In genomic region chr6:166901626-166902025, GRCh38 we compare ENCODE assay signal across 18 cellular contexts. TPM values are rescaled to one million over a fixed set of nuclear protein-coding genes. Genes with fewer than 3 reads are reported as not detected.
DNase-seq lines count a peak whose midpoint lies in the region; ATAC-seq, FAIRE-seq and TF ChIP-seq lines count a peak whose summit lies in the region.
"Had no signal": no experiment of that assay in that cellular context is flagged by ENCODE, and none has a peak within 500 bp of the region (broad histone marks: within the 10 kb centered on the region; RNA-seq: fewer than 3 reads in every experiment).

No MANE protein-coding gene starts in this region.

- TF ChIP-seq RAD21 in GM12878 (IDR thresholded peaks at IDR 0.05; ENCODE audit: insufficient read depth, low read depth, low read length), result no peak

- SMC1A ChIA-PET in GM12878 (lab: Charles Lee; ENCODE audit: uncharacterized antibody, unreplicated experiment), result no interaction called here

- H3K79me2 ChIP-seq in GM12878 (ENCODE audit: control insufficient read depth, insufficient read depth, low read length), result no peaks in the 10 kb centered on the region

- TF ChIP-seq POLR2A in GM12878 (IDR thresholded peaks at IDR 0.05; ENCODE audit: low read depth, low read length) (no peak), esophagus muscularis mucosa (IDR thresholded peaks at IDR 0.05; ENCODE audit: low read depth) (no peak), testis (IDR thresholded peaks at IDR 0.05) (no peak)

- RAD21 ChIA-PET in GM12878 (lab: Charles Lee; ENCODE audit: unreplicated experiment), result no interaction called here

- H3K27me3 ChIP-seq in GM12878 (replicated peaks in 1 of 2; ENCODE audit: control insufficient read depth in 2 of 2, insufficient read depth in 2 of 2, low read length in 1 of 2) (no peaks in the 10 kb centered on the region), esophagus muscularis mucosa (peaks cover 0 to 3% (median 0%) of the 10 kb centered on the region in 4 donors), testis (no peaks in the 10 kb centered on the region)
- H3K27me3 ChIP-seq: BLaER1 had no signal

- no peaks in the 10 kb centered on the region for H4K20me1 ChIP-seq in GM12878 (ENCODE audit: control insufficient read depth, insufficient read depth)
- H4K20me1 ChIP-seq: BLaER1 had no signal

- H3K4me2 ChIP-seq in GM12878 (ENCODE audit: control insufficient read depth, insufficient read depth), result no peak overlapping the region
- H3K4me2 ChIP-seq: BLaER1 had no signal

- H3K9me3 Mint-ChIP-seq in activated CD8-positive, alpha-beta T cell treated with anti-CD3 and anti-CD28 coated beads, Interleukin-2, amount 10 ng/mL, durations not matched to agents 7 days and 5 days (ENCODE audit: insufficient read depth), result no peaks in the 10 kb centered on the region
- peaks cover 1% of the 10 kb centered on the region for H3K9me3 Mint-ChIP-seq in activated CD8-positive, alpha-beta T cell treated with anti-CD3 and anti-CD28 coated beads for 36 hours
- peaks cover 2% of the 10 kb centered on the region for H3K9me3 Mint-ChIP-seq in activated CD4-positive, alpha-beta memory T cell treated with anti-CD3 and anti-CD28 coated beads for 36 hours

- no peaks in the 10 kb centered on the region; the same call in 1 of the 3 replicates for H3K9me3 ChIP-seq in GM12878 (replicated peaks; ENCODE audit: control insufficient read depth, insufficient read depth, low read length)
- no peaks in the 10 kb centered on the region for H3K9me3 ChIP-seq in esophagus muscularis mucosa
- no peaks in the 10 kb centered on the region for H3K9me3 ChIP-seq in testis
- H3K9me3 ChIP-seq: BLaER1, HAP-1 had no signal

- no peak for TF ChIP-seq EP300 in GM12878 (IDR thresholded peaks at IDR 0.05; ENCODE audit: borderline replicate concordance in 1 of 2, control insufficient read depth in 1 of 2, low read depth in 2 of 2, low read length in 2 of 2)
- no peak for TF ChIP-seq EP300 in esophagus muscularis mucosa (IDR thresholded peaks at IDR 0.05)

- H3K27ac Mint-ChIP-seq in activated CD8-positive, alpha-beta T cell treated with anti-CD3 and anti-CD28 coated beads, Interleukin-2, amount 10 ng/mL, durations not matched to agents 7 days and 5 days, result no peak overlapping the region
- H3K27ac Mint-ChIP-seq in activated CD8-positive, alpha-beta T cell treated with anti-CD3 and anti-CD28 coated beads for 36 hours, result no peak overlapping the region
- no peak overlapping the region for H3K27ac Mint-ChIP-seq in activated CD4-positive, alpha-beta memory T cell treated with anti-CD3 and anti-CD28 coated beads for 36 hours

- POLR2A ChIA-PET in activated CD8-positive, alpha-beta T cell treated with anti-CD3 and anti-CD28 coated beads, Interleukin-2, amount 10 ng/mL, durations not matched to agents 7 days and 5 days (lab: Charles Lee), result no interaction called here
- POLR2A ChIA-PET in activated CD8-positive, alpha-beta T cell treated with anti-CD3 and anti-CD28 coated beads for 36 hours (lab: Charles Lee), result no interaction called here
- POLR2A ChIA-PET in GM12878 (lab: Charles Lee), result no interaction called here
- POLR2A ChIA-PET in activated CD4-positive, alpha-beta memory T cell treated with anti-CD3 and anti-CD28 coated beads for 36 hours (lab: Charles Lee), result no interaction called here

- CTCF ChIA-PET in activated CD8-positive, alpha-beta T cell treated with anti-CD3 and anti-CD28 coated beads, Interleukin-2, amount 10 ng/mL, durations not matched to agents 7 days and 5 days (lab: Charles Lee), result no interaction called here
- CTCF ChIA-PET in activated CD8-positive, alpha-beta T cell treated with anti-CD3 and anti-CD28 coated beads for 36 hours (lab: Charles Lee), result no interaction called here
- CTCF ChIA-PET in GM12878 (lab: Yijun Ruan, JAX), result no interaction called here
- CTCF ChIA-PET in activated CD4-positive, alpha-beta memory T cell treated with anti-CD3 and anti-CD28 coated beads for 36 hours (lab: Charles Lee), result no interaction called here

- no peaks in the 10 kb centered on the region for H3K36me3 Mint-ChIP-seq in activated CD8-positive, alpha-beta T cell treated with anti-CD3 and anti-CD28 coated beads, Interleukin-2, amount 10 ng/mL, durations not matched to agents 7 days and 5 days (ENCODE audit: low read depth)
- no peaks in the 10 kb centered on the region for H3K36me3 Mint-ChIP-seq in activated CD8-positive, alpha-beta T cell treated with anti-CD3 and anti-CD28 coated beads for 36 hours (ENCODE audit: low read depth)
- H3K36me3 Mint-ChIP-seq in activated CD4-positive, alpha-beta memory T cell treated with anti-CD3 and anti-CD28 coated beads for 36 hours, result no peaks in the 10 kb centered on the region

- intact Hi-C loops in activated CD8-positive, alpha-beta T cell treated with anti-CD3 and anti-CD28 coated beads for 36 hours (cut with micrococcal nuclease), result no loop called here
- intact Hi-C loops in GM12878 (cut with micrococcal nuclease; ENCODE audit: unreplicated experiment), result no loop called here
- intact Hi-C loops in esophagus muscularis mucosa (cut with DNase I), result no loop called here
- intact Hi-C loops in testis (cut with DNase I; ENCODE audit: low total_unique reads), result no loop called here
- intact Hi-C loops in activated CD4-positive, alpha-beta memory T cell treated with anti-CD3 and anti-CD28 coated beads for 36 hours (cut with micrococcal nuclease), result no loop called here

- ATAC-seq in activated CD8-positive, alpha-beta T cell treated with anti-CD3 and anti-CD28 coated beads, Interleukin-2, amount 10 ng/mL, durations not matched to agents 7 days and 5 days, result no peak
- no peak for ATAC-seq in activated CD8-positive, alpha-beta T cell treated with anti-CD3 and anti-CD28 coated beads for 36 hours
- ATAC-seq in GM12878, result no peak
- no peak for ATAC-seq in GM21619 (IDR thresholded peaks at IDR 0.05; ENCODE audit: unreplicated experiment)

- no peaks in the 10 kb centered on the region for H3K27me3 Mint-ChIP-seq in activated CD8-positive, alpha-beta T cell treated with anti-CD3 and anti-CD28 coated beads, Interleukin-2, amount 10 ng/mL, durations not matched to agents 7 days and 5 days (ENCODE audit: low read depth)
- no peaks in the 10 kb centered on the region for H3K27me3 Mint-ChIP-seq in activated CD8-positive, alpha-beta T cell treated with anti-CD3 and anti-CD28 coated beads for 36 hours
- no peaks in the 10 kb centered on the region for H3K27me3 Mint-ChIP-seq in activated CD4-positive, alpha-beta memory T cell treated with anti-CD3 and anti-CD28 coated beads for 36 hours

- BruUV-seq in GM12878 (replicated peaks; lab: Mats Ljungman, UMichigan), result no TSS peak

- H3K36me3 ChIP-seq in GM12878 (ENCODE audit: control insufficient read depth in 2 of 2, insufficient read depth in 2 of 2, low read length in 1 of 2), result no peaks in the 10 kb centered on the region; a peak in 1 of 4 replicates
- no peaks in the 10 kb centered on the region for H3K36me3 ChIP-seq in esophagus muscularis mucosa
- H3K36me3 ChIP-seq in testis (ENCODE audit: low read depth, missing control alignments), result no peaks in the 10 kb centered on the region
- H3K36me3 ChIP-seq: BLaER1, HAP-1 had no signal

- no peak for TF ChIP-seq CTCF in activated CD8-positive, alpha-beta T cell treated with anti-CD3 and anti-CD28 coated beads for 36 hours (IDR thresholded peaks at IDR 0.05)
- no peak for TF ChIP-seq CTCF in GM12878 (IDR thresholded peaks at IDR 0.05 in 2 of 3, conservative IDR thresholded peaks at IDR 0.05 in 1 of 3; ENCODE audit: control insufficient read depth in 2 of 3, extremely low read depth in 1 of 3, insufficient read depth in 1 of 3, low read depth in 3 of 3, low read length in 3 of 3)
- no peak for TF ChIP-seq CTCF in esophagus muscularis mucosa (IDR thresholded peaks at IDR 0.05)
- no peak for TF ChIP-seq CTCF in testis (IDR thresholded peaks at IDR 0.05)

- no peak for FAIRE-seq in GM12878 (lab: Jason Lieb, UNC)
- FAIRE-seq: G401.6 had no signal

- H3K4me3 Mint-ChIP-seq in activated CD8-positive, alpha-beta T cell treated with anti-CD3 and anti-CD28 coated beads, Interleukin-2, amount 10 ng/mL, durations not matched to agents 7 days and 5 days, result no peak overlapping the region
- no peak overlapping the region for H3K4me3 Mint-ChIP-seq in activated CD8-positive, alpha-beta T cell treated with anti-CD3 and anti-CD28 coated beads for 36 hours
- no peak overlapping the region for H3K4me3 Mint-ChIP-seq in activated CD4-positive, alpha-beta memory T cell treated with anti-CD3 and anti-CD28 coated beads for 36 hours

- in situ Hi-C loops in GM12878 (cut with MboI), result no loop called here

- H2AFZ ChIP-seq in GM12878 (ENCODE audit: control insufficient read depth, low read depth, low read length), result no peak overlapping the region
- H2AFZ ChIP-seq: GM23248 had no signal

- H3K4me1 ChIP-seq in GM12878 (ENCODE audit: control insufficient read depth, insufficient read depth, low read length) (no peaks in the 10 kb centered on the region), esophagus muscularis mucosa (peaks cover 0 to 8% (median 3%) of the 10 kb centered on the region in 4 donors), testis (peaks cover 16% of the 10 kb centered on the region)
- H3K4me1 ChIP-seq: HAP-1 had no signal

- peaks cover 5% of the 10 kb centered on the region for H3K4me1 Mint-ChIP-seq in activated CD8-positive, alpha-beta T cell treated with anti-CD3 and anti-CD28 coated beads, Interleukin-2, amount 10 ng/mL, durations not matched to agents 7 days and 5 days (ENCODE audit: low read depth)
- H3K4me1 Mint-ChIP-seq in activated CD8-positive, alpha-beta T cell treated with anti-CD3 and anti-CD28 coated beads for 36 hours (ENCODE audit: low read depth), result no peaks in the 10 kb centered on the region
- peaks cover under 1% of the 10 kb centered on the region for H3K4me1 Mint-ChIP-seq in activated CD4-positive, alpha-beta memory T cell treated with anti-CD3 and anti-CD28 coated beads for 36 hours (ENCODE audit: low read depth)

- no peak overlapping the region for H3K9ac ChIP-seq in GM12878 (ENCODE audit: control insufficient read depth, insufficient read depth, low read length)
- H3K9ac ChIP-seq: BLaER1, GM23248 had no signal

- H3K27ac ChIP-seq in GM12878 (ENCODE audit: control insufficient read depth, insufficient read depth) (no peak overlapping the region), esophagus muscularis mucosa (replicated peaks in 1 of 4) (no peak overlapping the region), testis (no peak overlapping the region)
- H3K27ac ChIP-seq: BLaER1, GM23248, HL-60 had no signal

- DNase-seq in activated CD8-positive, alpha-beta T cell treated with anti-CD3 and anti-CD28 coated beads, Interleukin-2, amount 10 ng/mL, durations not matched to agents 7 days and 5 days, result peak; percentile 12
- DNase-seq in activated CD8-positive, alpha-beta T cell treated with anti-CD3 and anti-CD28 coated beads for 36 hours, result no peak
- DNase-seq in GM12878 (ENCODE audit: low read depth, low spot score), result no peak
- DNase-seq in esophagus muscularis mucosa (ENCODE audit: extremely low spot score), result peak; percentile 53
- DNase-seq in testis, result no peak
- no peak for DNase-seq in activated CD4-positive, alpha-beta memory T cell treated with anti-CD3 and anti-CD28 coated beads for 36 hours
- no peak for DNase-seq in GM03348 (ENCODE audit: low spot score)
- DNase-seq: 8988T, AML-193, DMS79 treated with DMSO at 0.1 percent for 48 hours, EL, GM23248, KG1 had no signal

- H3K4me3 ChIP-seq in GM12878 (no peak overlapping the region), esophagus muscularis mucosa (no peak overlapping the region), testis (peak overlapping the region; percentile 18 to 48)
- H3K4me3 ChIP-seq: BLaER1, GM23248, HAP-1 had no signal

- 97% methylated on average over 27 of the region's 45 CpGs for WGBS in GM12878 (ENCODE audit: insufficient coverage, insufficient replicate concordance, low lambda C conversion rate, missing lambda C conversion rate)
- 94% methylated on average over 45 of the region's 45 CpGs for WGBS in esophagus muscularis mucosa
- 76 to 78% methylated on average over 45 of the region's 45 CpGs for WGBS in testis, 2 donors

RNA-seq across cellular contexts. Expression of gene RNASET2, which starts 54.7 kb away (rescaled TPM):
- total RNA-seq in activated CD8-positive, alpha-beta T cell treated with anti-CD3 and anti-CD28 coated beads, Interleukin-2, amount 10 ng/mL, durations not matched to agents 7 days and 5 days, result 10 to 100 TPM; 46.9 to 48.7 TPM
- total RNA-seq in activated CD8-positive, alpha-beta T cell treated with anti-CD3 and anti-CD28 coated beads for 36 hours, result 10 to 100 TPM; 69.2 to 70.2 TPM
- 778 and 864 TPM in 2 replicates for total RNA-seq in GM12878 (2013; cell fraction: nucleolus; rRNA removed)
- total RNA-seq in GM12878 (2014; rRNA removed) (76.4 and 78.7 TPM in 2 replicates), GM12878 (2014; rRNA removed; fragmentation: Illumina TruSeq; extraction: Trizol) (40.3 and 41.7 TPM in 2 replicates), GM12878 (2021) (62.1 and 62.9 TPM in 2 replicates), esophagus muscularis mucosa (10 to 100 TPM; 24.1 to 54.5 (median 30.4) TPM), testis (10 to 100 TPM; 50.2 to 56.1 TPM)
- polyA plus RNA-seq in GM12878 (2011; ENCODE audit: low read depth), result 161 TPM
- polyA plus RNA-seq in GM12878 (2011; rRNA removed) (219 and 225 TPM in 2 replicates), GM12878 (2014; fragmentation: Illumina TruSeq; extraction: Trizol) (42.6 and 48.4 TPM in 2 replicates), GM12878 (2014; fragmentation: Nextera tagmentation; extraction: Ambion mirVana) (10 to 100 TPM in 1 of 2 experiments, 1 to 10 TPM in 1; 5.5 to 17.8 TPM), GM12878 (2014; rRNA removed) (72.0 and 83.6 TPM in 2 replicates), GM12878 (2016; fragmentation: Nextera tagmentation; extraction: Ambion mirVana) (10 to 100 TPM; 42.7 to 51.9 TPM), testis (ENCODE audit: insufficient read depth, low read depth, low replicate concordance) (44.5 TPM)
- polyA plus RNA-seq in GM12878 (2011; cell fraction: cytosol; rRNA removed), result 185 and 191 TPM in 2 replicates
- polyA plus RNA-seq in GM12878 (2011; cell fraction: nucleus; rRNA removed), result 230 and 250 TPM in 2 replicates
- polyA plus RNA-seq in GM12878 (2012), result 229 and 240 TPM in 2 replicates
- 130 and 135 TPM in 2 replicates for polyA minus RNA-seq in GM12878 (2011; rRNA and poly(A)+ RNA removed)
- polyA minus RNA-seq in GM12878 (2011; cell fraction: cytosol; rRNA and poly(A)+ RNA removed), result 49.0 and 51.5 TPM in 2 replicates
- 54.8 and 76.5 TPM in 2 replicates for polyA minus RNA-seq in GM12878 (2011; cell fraction: nucleus; rRNA and poly(A)+ RNA removed)
- 10 to 100 TPM; 62.5 to 66.1 TPM for total RNA-seq in activated CD4-positive, alpha-beta memory T cell treated with anti-CD3 and anti-CD28 coated beads for 36 hours

Comparison
In these comparisons a context has a peak if more than half of its experiments do, and no peak if none do; other contexts are left out.
1. DNase-seq: peak in activated CD8-positive, alpha-beta T cell treated with anti-CD3 and anti-CD28 coated beads, Interleukin-2, amount 10 ng/mL, durations not matched to agents 7 days and 5 days (single experiment) and esophagus muscularis mucosa (single experiment); none in activated CD8-positive, alpha-beta T cell treated with anti-CD3 and anti-CD28 coated beads for 36 hours (single experiment), GM12878 (single experiment), testis (single experiment), activated CD4-positive, alpha-beta memory T cell treated with anti-CD3 and anti-CD28 coated beads for 36 hours (single experiment) and GM03348 (single experiment).
2. H3K4me3 ChIP-seq: peak in testis (2 of 2); none in GM12878 (single experiment) and esophagus muscularis mucosa (0 of 4).